In genomic region chr20:3798908-3799248, GRCh38 we compare ENCODE assay signal across 11 cellular contexts. TPM values are rescaled to one million over a fixed set of nuclear protein-coding genes. Genes with fewer than 3 reads are reported as not detected.
DNase-seq lines count a peak whose midpoint lies in the region; ATAC-seq and TF ChIP-seq lines count a peak whose summit lies in the region.
"Had no signal": no experiment of that assay in that cellular context is flagged by ENCODE, and none has a peak within 500 bp of the region (broad histone marks: within the 10 kb centered on the region; RNA-seq: fewer than 3 reads in every experiment).

No MANE protein-coding gene starts in this region.

- H3K36me3 Mint-ChIP-seq in T-helper 2 cell treated with Interferon-gamma antibody and Interleukin-4, amounts not matched to agents 5 μg/mL and 100 μg/mL, for 36 hours (ENCODE audit: low read depth): peaks cover 77% of the 10 kb centered on the region
- peaks cover 7% of the 10 kb centered on the region for H3K36me3 Mint-ChIP-seq in glutamatergic neuron (ENCODE audit: unreplicated experiment)
- H3K36me3 Mint-ChIP-seq in stimulated activated effector memory CD8-positive, alpha-beta T cell treated with anti-CD3 and anti-CD28 coated beads, Interleukin-12 subunit alpha, Interleukin-12 subunit beta, amount 100 ng/mL, for 72 hours: peaks cover 68% of the 10 kb centered on the region

- no peak for ATAC-seq in stimulated activated effector memory CD8-positive, alpha-beta T cell treated with anti-CD3 and anti-CD28 coated beads, Interleukin-12 subunit alpha, Interleukin-12 subunit beta, amount 100 ng/mL, for 72 hours
- no peak for ATAC-seq in GM21390 (IDR thresholded peaks at IDR 0.05; ENCODE audit: unreplicated experiment)
- ATAC-seq in HG03139 (IDR thresholded peaks at IDR 0.05; ENCODE audit: unreplicated experiment): no peak

- TF ChIP-seq CTCF in glutamatergic neuron (IDR thresholded peaks at IDR 0.05; ENCODE audit: partially characterized antibody, unreplicated experiment): no peak

- DNase-seq in T-helper 2 cell treated with Interferon-gamma antibody and Interleukin-4, amounts not matched to agents 5 μg/mL and 100 μg/mL, for 36 hours (ENCODE audit: low spot score): no peak
- no peak for DNase-seq in T-helper 2 cell
- peak; percentile 70 to 78 for DNase-seq in SJCRH30
- no peak for DNase-seq in glutamatergic neuron
- no peak for DNase-seq in stimulated activated effector memory CD8-positive, alpha-beta T cell treated with anti-CD3 and anti-CD28 coated beads, Interleukin-12 subunit alpha, Interleukin-12 subunit beta, amount 100 ng/mL, for 72 hours (ENCODE audit: low spot score in 2 of 2)
- no peak for DNase-seq in iPS-NIHi7 (ENCODE audit: extremely low spot score)
- DNase-seq: HCEC 1CT, testis had no signal

- no peaks in the 10 kb centered on the region for H3K9me3 Mint-ChIP-seq in T-helper 2 cell treated with Interferon-gamma antibody and Interleukin-4, amounts not matched to agents 5 μg/mL and 100 μg/mL, for 36 hours
- peaks cover 13% of the 10 kb centered on the region for H3K9me3 Mint-ChIP-seq in glutamatergic neuron (ENCODE audit: unreplicated experiment)
- H3K9me3 Mint-ChIP-seq in stimulated activated effector memory CD8-positive, alpha-beta T cell treated with anti-CD3 and anti-CD28 coated beads, Interleukin-12 subunit alpha, Interleukin-12 subunit beta, amount 100 ng/mL, for 72 hours: no peaks in the 10 kb centered on the region

- H3K36me3 ChIP-seq in SJCRH30: peaks cover 40% of the 10 kb centered on the region

- H3K27me3 Mint-ChIP-seq in T-helper 2 cell treated with Interferon-gamma antibody and Interleukin-4, amounts not matched to agents 5 μg/mL and 100 μg/mL, for 36 hours (ENCODE audit: low read depth): no peaks in the 10 kb centered on the region
- H3K27me3 Mint-ChIP-seq in glutamatergic neuron (ENCODE audit: unreplicated experiment): peaks cover 17% of the 10 kb centered on the region

- H3K4me3 ChIP-seq in SJCRH30: no peak overlapping the region
- H3K4me3 ChIP-seq: testis had no signal

- no peaks in the 10 kb centered on the region for H3K27me3 ChIP-seq in SJCRH30
- H3K27me3 ChIP-seq: testis had no signal

- peak overlapping the region; percentile 90 for H3K27ac Mint-ChIP-seq in T-helper 2 cell treated with Interferon-gamma antibody and Interleukin-4, amounts not matched to agents 5 μg/mL and 100 μg/mL, for 36 hours
- peak overlapping the region; percentile 28 for H3K27ac Mint-ChIP-seq in glutamatergic neuron (ENCODE audit: unreplicated experiment)
- H3K27ac Mint-ChIP-seq in stimulated activated effector memory CD8-positive, alpha-beta T cell treated with anti-CD3 and anti-CD28 coated beads, Interleukin-12 subunit alpha, Interleukin-12 subunit beta, amount 100 ng/mL, for 72 hours: peak overlapping the region; percentile 98

- peaks cover 42% of the 10 kb centered on the region for H3K4me1 Mint-ChIP-seq in T-helper 2 cell treated with Interferon-gamma antibody and Interleukin-4, amounts not matched to agents 5 μg/mL and 100 μg/mL, for 36 hours (ENCODE audit: low read depth)
- peaks cover 39% of the 10 kb centered on the region for H3K4me1 Mint-ChIP-seq in glutamatergic neuron (ENCODE audit: low read depth, unreplicated experiment)
- peaks cover 74% of the 10 kb centered on the region for H3K4me1 Mint-ChIP-seq in stimulated activated effector memory CD8-positive, alpha-beta T cell treated with anti-CD3 and anti-CD28 coated beads, Interleukin-12 subunit alpha, Interleukin-12 subunit beta, amount 100 ng/mL, for 72 hours

- peak overlapping the region; percentile 49 for H3K27ac ChIP-seq in SJCRH30
- H3K27ac ChIP-seq: testis had no signal

- peak overlapping the region; percentile 95 for H3K4me3 Mint-ChIP-seq in T-helper 2 cell treated with Interferon-gamma antibody and Interleukin-4, amounts not matched to agents 5 μg/mL and 100 μg/mL, for 36 hours
- H3K4me3 Mint-ChIP-seq in glutamatergic neuron (ENCODE audit: unreplicated experiment): no peak overlapping the region
- peak overlapping the region; percentile 99 for H3K4me3 Mint-ChIP-seq in stimulated activated effector memory CD8-positive, alpha-beta T cell treated with anti-CD3 and anti-CD28 coated beads, Interleukin-12 subunit alpha, Interleukin-12 subunit beta, amount 100 ng/mL, for 72 hours

- H3K4me1 ChIP-seq in SJCRH30: peaks cover 30% of the 10 kb centered on the region

- no peaks in the 10 kb centered on the region for H3K9me3 ChIP-seq in SJCRH30 (replicated peaks)
- H3K9me3 ChIP-seq: testis had no signal

RNA-seq across cellular contexts. Expression of gene CDC25B, which starts 2.8 kb away (rescaled TPM):
- 75.1 and 78.8 TPM in 2 replicates for total RNA-seq in SJCRH30 (2014; rRNA removed; shearing (Covaris generic))
- total RNA-seq in glutamatergic neuron (ENCODE audit: unreplicated experiment): 27.6 TPM

RNA-seq across cellular contexts. Expression of gene CENPB, which starts 12.3 kb away (rescaled TPM):
- 34.6 and 36.7 TPM in 2 replicates for total RNA-seq in SJCRH30 (2014; rRNA removed; shearing (Covaris generic))
- 47.1 TPM for total RNA-seq in glutamatergic neuron (ENCODE audit: unreplicated experiment)

RNA-seq across cellular contexts. Expression of gene SPEF1, which starts 17.6 kb away (rescaled TPM):
- total RNA-seq in SJCRH30 (2014; rRNA removed; shearing (Covaris generic)): 0.08 and 0.16 TPM in 2 replicates
- total RNA-seq in glutamatergic neuron (ENCODE audit: unreplicated experiment): 0.22 TPM
- total RNA-seq: kidney epithelial cell had no signal

RNA-seq across cellular contexts. Expression of gene AP5S1, which starts 21.5 kb away (rescaled TPM):
- total RNA-seq in SJCRH30 (2014; rRNA removed; shearing (Covaris generic)): 8.9 and 9.4 TPM in 2 replicates
- total RNA-seq in glutamatergic neuron (ENCODE audit: unreplicated experiment): 8.1 TPM

RNA-seq across cellular contexts. Expression of gene ADISSP, which starts 31.3 kb away (rescaled TPM):
- 44.9 and 51.3 TPM in 2 replicates for total RNA-seq in SJCRH30 (2014; rRNA removed; shearing (Covaris generic))
- 54.6 TPM for total RNA-seq in glutamatergic neuron (ENCODE audit: unreplicated experiment)

Comparison
In these comparisons a context has a peak if more than half of its experiments do, and no peak if none do; other contexts are left out.
1. DNase-seq: peak in SJCRH30 (2 of 2); none in T-helper 2 cell treated with Interferon-gamma antibody and Interleukin-4, amounts not matched to agents 5 μg/mL and 100 μg/mL, for 36 hours (single experiment), T-helper 2 cell (0 of 5), glutamatergic neuron (single experiment), stimulated activated effector memory CD8-positive, alpha-beta T cell treated with anti-CD3 and anti-CD28 coated beads, Interleukin-12 subunit alpha, Interleukin-12 subunit beta, amount 100 ng/mL, for 72 hours (0 of 2) and iPS-NIHi7 (single experiment).
2. H3K27ac Mint-ChIP-seq: peak in every context shown above with its lines; median percentile 98 in stimulated activated effector memory CD8-positive, alpha-beta T cell treated with anti-CD3 and anti-CD28 coated beads, Interleukin-12 subunit alpha, Interleukin-12 subunit beta, amount 100 ng/mL, for 72 hours; 90 in T-helper 2 cell treated with Interferon-gamma antibody and Interleukin-4, amounts not matched to agents 5 μg/mL and 100 μg/mL, for 36 hours; 28 in glutamatergic neuron.